ENCODE assay signal across 1 cellular context in the genomic region with DNA sequence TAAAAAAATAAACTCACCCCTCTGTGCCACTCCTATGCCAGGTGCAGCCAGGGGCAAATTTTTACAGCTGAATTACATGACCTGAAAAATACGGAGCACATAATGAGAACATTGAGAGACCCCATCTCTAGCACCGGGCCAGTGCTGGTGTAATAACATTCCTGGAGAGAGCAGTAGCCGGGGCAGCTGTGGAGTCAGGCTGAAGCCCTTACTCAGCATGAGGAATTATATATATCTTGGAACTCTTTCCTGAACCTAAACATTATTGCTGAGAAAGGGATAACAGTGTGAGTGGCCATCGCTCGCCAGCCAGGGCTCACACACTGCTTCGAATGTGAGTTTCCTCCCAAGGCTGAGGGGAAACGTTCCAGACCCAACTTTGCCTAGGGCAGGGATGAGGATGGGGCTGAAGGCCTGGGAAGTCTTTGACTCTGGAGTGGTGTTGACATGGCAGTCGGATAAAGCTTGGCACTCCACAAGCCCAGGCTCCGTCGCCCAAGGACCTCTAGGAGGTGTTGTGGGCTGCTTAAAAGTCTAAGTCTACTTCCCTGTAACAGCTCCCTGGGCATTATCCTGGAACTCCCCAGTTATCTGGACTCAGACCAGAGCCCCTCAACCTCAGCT.
TF ChIP-seq lines count a peak whose summit lies in the region.

No MANE protein-coding gene starts in this region.

TF ChIP-seq in SK-N-SH treated with all-trans-retinoic acid at 6 μM for 48 hours, 23 proteins besides CTCF, POLR2A, EP300 and RAD21 (continued from another document):
- TF ChIP-seq, protein P1, sequence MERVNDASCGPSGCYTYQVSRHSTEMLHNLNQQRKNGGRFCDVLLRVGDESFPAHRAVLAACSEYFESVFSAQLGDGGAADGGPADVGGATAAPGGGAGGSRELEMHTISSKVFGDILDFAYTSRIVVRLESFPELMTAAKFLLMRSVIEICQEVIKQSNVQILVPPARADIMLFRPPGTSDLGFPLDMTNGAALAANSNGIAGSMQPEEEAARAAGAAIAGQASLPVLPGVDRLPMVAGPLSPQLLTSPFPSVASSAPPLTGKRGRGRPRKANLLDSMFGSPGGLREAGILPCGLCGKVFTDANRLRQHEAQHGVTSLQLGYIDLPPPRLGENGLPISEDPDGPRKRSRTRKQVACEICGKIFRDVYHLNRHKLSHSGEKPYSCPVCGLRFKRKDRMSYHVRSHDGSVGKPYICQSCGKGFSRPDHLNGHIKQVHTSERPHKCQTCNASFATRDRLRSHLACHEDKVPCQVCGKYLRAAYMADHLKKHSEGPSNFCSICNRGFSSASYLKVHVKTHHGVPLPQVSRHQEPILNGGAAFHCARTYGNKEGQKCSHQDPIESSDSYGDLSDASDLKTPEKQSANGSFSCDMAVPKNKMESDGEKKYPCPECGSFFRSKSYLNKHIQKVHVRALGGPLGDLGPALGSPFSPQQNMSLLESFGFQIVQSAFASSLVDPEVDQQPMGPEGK (CRISPR knock-in tag; IDR thresholded peaks at IDR 0.05; ENCODE audit: borderline replicate concordance), result no peak
